10 cellular contexts compared by ENCODE assay signal in the genomic region with DNA sequence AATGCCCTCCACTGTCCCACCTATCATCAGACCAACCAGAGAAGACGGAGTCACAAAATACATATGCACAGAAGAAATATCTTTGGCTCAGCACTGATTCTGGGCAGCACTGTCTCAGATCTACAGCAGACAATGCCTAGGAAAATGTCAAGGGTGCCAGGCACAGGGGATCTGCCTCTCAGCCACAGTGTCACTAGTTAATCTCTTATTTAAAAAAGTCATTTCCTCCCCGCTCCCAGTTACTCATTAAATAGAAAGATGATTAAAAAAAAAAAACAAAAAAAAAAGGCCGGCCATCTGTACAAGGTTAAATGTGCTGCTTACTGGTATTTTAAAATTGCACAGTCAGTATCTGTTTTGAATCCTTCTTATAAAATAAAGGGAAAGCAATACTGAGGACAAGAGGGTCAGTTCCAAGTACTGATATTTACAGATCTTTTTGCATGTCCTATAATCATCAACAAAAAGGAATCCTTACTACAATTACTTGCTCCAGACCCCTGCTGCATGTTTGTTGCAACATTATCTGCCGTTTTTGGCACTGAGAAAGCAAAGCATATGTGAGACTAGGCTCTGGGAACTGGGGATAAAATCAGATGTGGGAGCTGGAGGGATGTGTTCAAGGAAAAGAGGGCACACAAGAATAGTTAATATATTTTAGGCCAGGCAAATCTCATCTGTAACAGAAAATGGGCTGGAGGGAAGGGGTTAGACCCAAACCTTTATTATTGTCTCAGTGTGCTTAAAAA.
"Had no signal": no experiment of that assay in that cellular context is flagged by ENCODE, and none has a peak within 500 bp of the region (broad histone marks: within the 10 kb centered on the region; RNA-seq: fewer than 3 reads in every experiment).

No MANE protein-coding gene starts in this region.

- H3K4me1 ChIP-seq: esophagus squamous epithelium, foreskin keratinocyte, psoas muscle, right lobe of liver had no signal

- H3K4me3 Mint-ChIP-seq: activated CD4-positive, alpha-beta T cell treated with anti-CD3 and anti-CD28 coated beads, Interleukin-2, amount 10 ng/mL, durations not matched to agents 7 days and 5 days; activated T-helper 1 cell treated with anti-CD3 and anti-CD28 coated beads, Interleukin-12 subunit alpha, Interleukin-12 subunit beta, Interleukin-2, Interleukin-4 antibody, amounts not matched to agents 30 ng/mL and 10 ng/mL and 1 ng/mL, durations not matched to agents 14 hours and 24 hours and 36 hours; T-helper 17 cell had no signal

- H3K9me3 ChIP-seq: esophagus squamous epithelium, psoas muscle, right lobe of liver had no signal

- H3K27ac ChIP-seq: esophagus squamous epithelium, foreskin keratinocyte, psoas muscle, right lobe of liver had no signal

- H3K36me3 ChIP-seq: right lobe of liver had no signal

- H3K27me3 ChIP-seq: esophagus squamous epithelium, foreskin keratinocyte, right lobe of liver had no signal

- ATAC-seq: foreskin keratinocyte; psoas muscle; right lobe of liver; stimulated activated naive CD8-positive, alpha-beta T cell treated with anti-CD3 and anti-CD28 coated beads, Interleukin-15, Interleukin-2, amounts not matched to agents 100 U/mL and 50 U/mL, for 24 hours; T-helper 17 cell had no signal

- H3K4me3 ChIP-seq: esophagus squamous epithelium, psoas muscle, right lobe of liver had no signal

- DNase-seq: activated CD4-positive, alpha-beta T cell treated with anti-CD3 and anti-CD28 coated beads, Interleukin-2, amount 10 ng/mL, durations not matched to agents 7 days and 5 days; activated naive CD4-positive, alpha-beta T cell; esophagus squamous epithelium; foreskin keratinocyte; psoas muscle; right lobe of liver; stimulated activated naive CD8-positive, alpha-beta T cell treated with anti-CD3 and anti-CD28 coated beads, Interleukin-15, Interleukin-2, amounts not matched to agents 100 U/mL and 50 U/mL, for 24 hours; T-helper 17 cell; trophoblast cell had no signal

- H3K27me3 Mint-ChIP-seq: activated CD4-positive, alpha-beta T cell treated with anti-CD3 and anti-CD28 coated beads, Interleukin-2, amount 10 ng/mL, durations not matched to agents 7 days and 5 days; T-helper 17 cell had no signal

- H3K27ac Mint-ChIP-seq: activated CD4-positive, alpha-beta T cell treated with anti-CD3 and anti-CD28 coated beads, Interleukin-2, amount 10 ng/mL, durations not matched to agents 7 days and 5 days; activated T-helper 1 cell treated with anti-CD3 and anti-CD28 coated beads, Interleukin-12 subunit alpha, Interleukin-12 subunit beta, Interleukin-2, Interleukin-4 antibody, amounts not matched to agents 30 ng/mL and 10 ng/mL and 1 ng/mL, durations not matched to agents 14 hours and 24 hours and 36 hours; T-helper 17 cell had no signal

- H3K9me3 Mint-ChIP-seq: activated T-helper 1 cell treated with anti-CD3 and anti-CD28 coated beads, Interleukin-12 subunit alpha, Interleukin-12 subunit beta, Interleukin-2, Interleukin-4 antibody, amounts not matched to agents 30 ng/mL and 10 ng/mL and 1 ng/mL, durations not matched to agents 14 hours and 24 hours and 36 hours had no signal

- H3K4me1 Mint-ChIP-seq: activated CD4-positive, alpha-beta T cell treated with anti-CD3 and anti-CD28 coated beads, Interleukin-2, amount 10 ng/mL, durations not matched to agents 7 days and 5 days; T-helper 17 cell had no signal
